8 cellular contexts compared by ENCODE assay signal in genomic region chr1:19477284-19478240, GRCh38. TPM values are rescaled to one million over a fixed set of nuclear protein-coding genes. Genes with fewer than 3 reads are reported as not detected.
DNase-seq lines count a peak whose midpoint lies in the region; ATAC-seq, FAIRE-seq and TF ChIP-seq lines count a peak whose summit lies in the region.

No MANE protein-coding gene starts in this region.

- H3K4me3 Mint-ChIP-seq in activated CD4-positive, alpha-beta T cell treated with anti-CD3 and anti-CD28 coated beads, Interleukin-2, amount 10 ng/mL, durations not matched to agents 24 days and 14 days: peak overlapping the region; percentile 85
- H3K4me3 Mint-ChIP-seq in activated T-cell treated with anti-CD3 and anti-CD28 coated beads, Interleukin-2, amount 50 U/mL, for 72 hours: peak overlapping the region; percentile 82 to 85
- no peak overlapping the region for H3K4me3 Mint-ChIP-seq in progenitor cell of endocrine pancreas (ENCODE audit: low read depth)

- H3K4me1 ChIP-seq in lower lobe of right lung (peaks cover 97% of the 10 kb centered on the region), kidney (ENCODE audit: control insufficient read depth in 1 of 2, insufficient read depth in 1 of 2, low read depth in 1 of 2, low read length in 2 of 2) (peaks cover 22 to 35% of the 10 kb centered on the region in 2 donors)

- no peak overlapping the region for H3K9ac ChIP-seq in kidney (ENCODE audit: low read length in 2 of 2)

- H3K36me3 ChIP-seq in lower lobe of right lung (peaks cover 30% of the 10 kb centered on the region), kidney (ENCODE audit: control insufficient read depth in 1 of 2, insufficient read depth in 2 of 2, low read length in 2 of 2) (peaks cover 0 to 4% of the 10 kb centered on the region in 2 donors)

- H3K36me3 Mint-ChIP-seq in activated CD4-positive, alpha-beta T cell treated with anti-CD3 and anti-CD28 coated beads, Interleukin-2, amount 10 ng/mL, durations not matched to agents 24 days and 14 days (ENCODE audit: low read depth): peaks cover 34% of the 10 kb centered on the region
- H3K36me3 Mint-ChIP-seq in activated T-cell treated with anti-CD3 and anti-CD28 coated beads, Interleukin-2, amount 50 U/mL, for 72 hours (ENCODE audit: insufficient read depth in 2 of 2): no peaks in the 10 kb centered on the region
- peaks cover under 1% of the 10 kb centered on the region for H3K36me3 Mint-ChIP-seq in progenitor cell of endocrine pancreas (ENCODE audit: insufficient read depth)

- ATAC-seq in activated T-cell treated with anti-CD3 and anti-CD28 coated beads, Interleukin-2, amount 50 U/mL, for 72 hours (replicated peaks in 1 of 2): peak; percentile 69 to 70
- ATAC-seq in lower lobe of right lung: peak; percentile 44 to 70

- no peaks in the 10 kb centered on the region for H3K27me3 Mint-ChIP-seq in activated CD4-positive, alpha-beta T cell treated with anti-CD3 and anti-CD28 coated beads, Interleukin-2, amount 10 ng/mL, durations not matched to agents 24 days and 14 days
- no peaks in the 10 kb centered on the region for H3K27me3 Mint-ChIP-seq in activated T-cell treated with anti-CD3 and anti-CD28 coated beads, Interleukin-2, amount 50 U/mL, for 72 hours (ENCODE audit: low read depth)
- no peaks in the 10 kb centered on the region for H3K27me3 Mint-ChIP-seq in progenitor cell of endocrine pancreas

- TF ChIP-seq CTCF in HL-60 (IDR thresholded peaks at IDR 0.05; ENCODE audit: insufficient read depth, low read length) (no peak), lower lobe of right lung (IDR thresholded peaks at IDR 0.05) (no peak), progenitor cell of endocrine pancreas (IDR thresholded peaks at IDR 0.05; ENCODE audit: unreplicated experiment) (no peak), kidney (IDR thresholded peaks at IDR 0.05; ENCODE audit: borderline replicate concordance, extremely low read depth, insufficient read depth) (no peak)

- no peak overlapping the region for H3K4me3 ChIP-seq in HL-60 (replicated peaks; ENCODE audit: insufficient read depth, low read length)
- H3K4me3 ChIP-seq in lower lobe of right lung: peak overlapping the region; percentile 28
- H3K4me3 ChIP-seq in kidney (ENCODE audit: low read length in 2 of 2): no peak overlapping the region

- H3K9me3 Mint-ChIP-seq in activated CD4-positive, alpha-beta T cell treated with anti-CD3 and anti-CD28 coated beads, Interleukin-2, amount 10 ng/mL, durations not matched to agents 24 days and 14 days: no peaks in the 10 kb centered on the region
- H3K9me3 Mint-ChIP-seq in activated T-cell treated with anti-CD3 and anti-CD28 coated beads, Interleukin-2, amount 50 U/mL, for 72 hours: no peaks in the 10 kb centered on the region
- H3K9me3 Mint-ChIP-seq in progenitor cell of endocrine pancreas (ENCODE audit: low read depth): no peaks in the 10 kb centered on the region

- peaks cover 86% of the 10 kb centered on the region for H3K4me1 Mint-ChIP-seq in activated CD4-positive, alpha-beta T cell treated with anti-CD3 and anti-CD28 coated beads, Interleukin-2, amount 10 ng/mL, durations not matched to agents 24 days and 14 days
- H3K4me1 Mint-ChIP-seq in activated T-cell treated with anti-CD3 and anti-CD28 coated beads, Interleukin-2, amount 50 U/mL, for 72 hours (ENCODE audit: low read depth): peaks cover 90% of the 10 kb centered on the region
- peaks cover 10% of the 10 kb centered on the region for H3K4me1 Mint-ChIP-seq in progenitor cell of endocrine pancreas (ENCODE audit: low read depth)

- peak overlapping the region; percentile 78 for H3K27ac ChIP-seq in HL-60 (replicated peaks)
- H3K27ac ChIP-seq in lower lobe of right lung: peak overlapping the region; percentile 81
- peak overlapping the region in 1 of 2 donors; percentile 59 for H3K27ac ChIP-seq in kidney (ENCODE audit: low read depth in 2 of 2, low read length in 2 of 2)

- DNase-seq in activated CD4-positive, alpha-beta T cell treated with anti-CD3 and anti-CD28 coated beads, Interleukin-2, amount 10 ng/mL, durations not matched to agents 24 days and 14 days: peak; percentile 82
- no peak for DNase-seq in activated CD4-positive, alpha-beta T cell treated with anti-CD3 and anti-CD28 coated beads for 1 hour
- peak in 1 of 2 experiments; percentile 87 for DNase-seq in HL-60 (ENCODE audit: low read depth in 1 of 2, low spot score in 1 of 2)
- peak; percentile 48 to 53 for DNase-seq in activated T-cell treated with anti-CD3 and anti-CD28 coated beads, Interleukin-2, amount 50 U/mL, for 72 hours
- peak; percentile 63 for DNase-seq in lower lobe of right lung
- no peak for DNase-seq in progenitor cell of endocrine pancreas (ENCODE audit: low spot score, unreplicated experiment)
- no peak for DNase-seq in kidney
- DNase-seq in NCI-H446 treated with DMSO at 0.1 percent for 48 hours (lab: John Stamatoyannopoulos, UW): no peak

- H3K9me3 ChIP-seq in lower lobe of right lung (no peaks in the 10 kb centered on the region), kidney (ENCODE audit: control insufficient read depth in 1 of 2, low read length in 2 of 2) (no peaks in the 10 kb centered on the region)

- H3K27me3 ChIP-seq in HL-60 (ENCODE audit: insufficient read depth, poor library complexity, severe bottlenecking) (no peaks in the 10 kb centered on the region), lower lobe of right lung (ENCODE audit: low read depth) (no peaks in the 10 kb centered on the region)

- FAIRE-seq in kidney (lab: Jason Lieb, UNC): no peak

- peak overlapping the region; percentile 94 for H3K27ac Mint-ChIP-seq in activated CD4-positive, alpha-beta T cell treated with anti-CD3 and anti-CD28 coated beads, Interleukin-2, amount 10 ng/mL, durations not matched to agents 24 days and 14 days
- H3K27ac Mint-ChIP-seq in activated T-cell treated with anti-CD3 and anti-CD28 coated beads, Interleukin-2, amount 50 U/mL, for 72 hours: peak overlapping the region; percentile 99
- H3K27ac Mint-ChIP-seq in progenitor cell of endocrine pancreas: no peak overlapping the region

- intact Hi-C loops in activated CD4-positive, alpha-beta T cell treated with anti-CD3 and anti-CD28 coated beads, Interleukin-2, amount 10 ng/mL, durations not matched to agents 24 days and 14 days (cut with micrococcal nuclease): loop anchor here (1.0 to 5.0 kb wide), 3 partner anchors 8 to 40 kb away; no protein-coding TSS in a partner anchor
- intact Hi-C loops in lower lobe of right lung (cut with DNase I) (no loop called here), kidney (cut with DNase I) (no loop called here)

RNA-seq across cellular contexts. Expression of gene CAPZB, which starts 7.8 kb away (rescaled TPM):
- total RNA-seq in activated CD4-positive, alpha-beta T cell treated with anti-CD3 and anti-CD28 coated beads, Interleukin-2, amount 10 ng/mL, durations not matched to agents 24 days and 14 days: 291 and 297 TPM in 2 replicates
- 100 to 1,000 TPM; 336 to 373 TPM for total RNA-seq in activated T-cell treated with anti-CD3 and anti-CD28 coated beads, Interleukin-2, amount 50 U/mL, for 72 hours
- 236 TPM for total RNA-seq in lower lobe of right lung
- total RNA-seq in progenitor cell of endocrine pancreas: 189 and 211 TPM in 2 replicates
- 265 TPM for total RNA-seq in kidney
- 253 TPM for polyA plus RNA-seq in kidney (ENCODE audit: insufficient read depth, low read depth, low replicate concordance)

Comparison
In these comparisons a context has a peak if more than half of its experiments do, and no peak if none do; other contexts are left out.
1. DNase-seq: peak in activated CD4-positive, alpha-beta T cell treated with anti-CD3 and anti-CD28 coated beads, Interleukin-2, amount 10 ng/mL, durations not matched to agents 24 days and 14 days (single experiment), activated T-cell treated with anti-CD3 and anti-CD28 coated beads, Interleukin-2, amount 50 U/mL, for 72 hours (2 of 2) and lower lobe of right lung (single experiment); none in activated CD4-positive, alpha-beta T cell treated with anti-CD3 and anti-CD28 coated beads for 1 hour (single experiment), progenitor cell of endocrine pancreas (single experiment), kidney (single experiment) and NCI-H446 treated with DMSO at 0.1 percent for 48 hours (single experiment).